16 cellular contexts compared by ENCODE assay signal in the genomic region with DNA sequence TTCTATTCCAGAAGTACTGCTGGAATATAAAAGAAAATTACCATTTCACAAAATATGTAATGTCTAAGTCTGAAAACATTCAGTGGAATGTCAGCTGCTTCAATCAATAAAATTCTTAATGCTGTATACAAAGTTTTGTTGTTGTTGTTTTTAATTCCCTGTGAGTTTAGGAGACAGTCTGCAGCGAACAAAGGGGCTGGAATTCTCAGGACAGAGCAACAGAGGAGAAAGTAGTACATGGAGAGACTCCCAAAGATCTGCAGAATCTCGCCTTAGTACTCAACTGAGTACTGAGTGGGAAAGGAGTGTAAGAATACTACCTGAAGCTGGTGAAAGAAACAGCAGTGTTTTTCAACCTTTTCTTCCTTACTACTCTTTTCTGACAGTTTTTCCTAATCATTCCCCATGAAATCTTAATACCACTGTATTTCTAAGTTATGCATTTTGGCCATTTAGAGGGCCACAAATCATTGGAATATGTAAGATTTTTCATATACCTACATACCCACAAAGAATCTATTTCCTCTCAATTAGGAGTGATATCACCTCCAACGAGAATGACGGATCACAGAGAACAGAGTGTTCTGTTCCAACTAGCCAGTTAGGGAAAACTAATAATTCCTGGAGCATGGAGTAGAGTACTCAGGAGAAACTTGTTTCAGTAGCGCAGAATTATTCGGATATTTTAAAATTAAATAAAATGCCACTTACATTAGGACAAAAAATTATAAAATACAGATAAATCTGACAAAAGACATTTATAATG. TPM values are rescaled to one million over a fixed set of nuclear protein-coding genes. Genes with fewer than 3 reads are reported as not detected.
DNase-seq lines count a peak whose midpoint lies in the region; ATAC-seq, FAIRE-seq and TF ChIP-seq lines count a peak whose summit lies in the region.
"Had no signal": no experiment of that assay in that cellular context is flagged by ENCODE, and none has a peak within 500 bp of the region (broad histone marks: within the 10 kb centered on the region; RNA-seq: fewer than 3 reads in every experiment).

No MANE protein-coding gene starts in this region.

- POLR2A ChIA-PET in MCF 10A (lab: Yijun Ruan, JAX) = interaction anchor here (1.1 to 14.0 kb wide), 12 partner anchors 10 to 483 kb away, joined by 3 to 293 read pairs (median 4); a partner anchor contains a TSS

- no peaks in the 10 kb centered on the region for H3K4me1 ChIP-seq in breast epithelium
- H3K4me1 ChIP-seq in vagina = peaks cover 43% of the 10 kb centered on the region

- peak overlapping the region in 1 of 2 donors; percentile 13 for H3K27ac ChIP-seq in breast epithelium
- peak overlapping the region; percentile 64 for H3K27ac ChIP-seq in vagina
- H3K27ac ChIP-seq: 22Rv1 had no signal

- H3K36me3 Mint-ChIP-seq in MCF 10A (ENCODE audit: insufficient read depth, unreplicated experiment) (peaks cover 47% of the 10 kb centered on the region), osteocyte (ENCODE audit: unreplicated experiment) (peaks cover 46% of the 10 kb centered on the region)

- CTCF ChIA-PET in MCF 10A (lab: Yijun Ruan, JAX) = interaction anchor here (1.2 to 2.0 kb wide), 3 partner anchors 11 to 15 kb away, joined by 3 to 8 read pairs (median 6); no protein-coding TSS in a partner anchor

- no peaks in the 10 kb centered on the region for H3K27me3 ChIP-seq in breast epithelium
- no peaks in the 10 kb centered on the region for H3K27me3 ChIP-seq in vagina
- H3K27me3 ChIP-seq in H7 (ENCODE audit: control insufficient read depth, insufficient read depth, low read length) = no peaks in the 10 kb centered on the region

- H3K4me3 Mint-ChIP-seq in MCF 10A (ENCODE audit: unreplicated experiment) (peak overlapping the region; percentile 60), osteocyte (ENCODE audit: unreplicated experiment) (peak overlapping the region; percentile 64)
- H3K4me3 Mint-ChIP-seq: activated naive CD8-positive, alpha-beta T cell treated with anti-CD3 and anti-CD28 coated beads for 36 hours; activated T-cell treated with anti-CD3 and anti-CD28 coated beads, Interleukin-2, amount 50 U/mL, for 24 hours; naive B cell had no signal

- TF ChIP-seq POLR2A in breast epithelium (IDR thresholded peaks at IDR 0.05) (no peak), vagina (IDR thresholded peaks at IDR 0.05) (no peak)

- H3K4me3 ChIP-seq in breast epithelium = no peak overlapping the region
- peak overlapping the region in 1 of 2 donors; percentile 6 for H3K4me3 ChIP-seq in vagina
- H3K4me3 ChIP-seq in H7 (ENCODE audit: insufficient read depth, low read depth, low read length) = no peak overlapping the region

- BruUV-seq in MCF 10A (replicated peaks; lab: Mats Ljungman, UMichigan) = no TSS peak

- peak; percentile 58 for FAIRE-seq in endometrium (lab: Jason Lieb, UNC)

- ATAC-seq in GM19328 (IDR thresholded peaks at IDR 0.05; ENCODE audit: unreplicated experiment) = no peak

- DNase-seq in MCF 10A (ENCODE audit: unreplicated experiment) (peak; percentile 35), breast epithelium (ENCODE audit: low spot score in 2 of 2) (no peak), osteocyte (ENCODE audit: extremely low spot score, unreplicated experiment) (no peak), vagina (ENCODE audit: extremely low spot score in 2 of 2) (no peak), H7 (no peak), COLO668 (lab: John Stamatoyannopoulos, UW; ENCODE audit: unreplicated experiment) (no peak)
- DNase-seq: activated naive CD8-positive, alpha-beta T cell treated with anti-CD3 and anti-CD28 coated beads for 36 hours; activated T-cell treated with anti-CD3 and anti-CD28 coated beads, Interleukin-2, amount 50 U/mL, for 24 hours; DMS79; naive B cell; NCI-H1092 treated with DMSO at 0.1 percent for 48 hours; retina; stimulated activated CD4-positive, alpha-beta T cell treated with anti-CD3 and anti-CD28 coated beads, Interleukin-4, amount 100 ng/mL, for 24 hours had no signal

- intact Hi-C loops in MCF 10A (cut with micrococcal nuclease) (no loop called here), breast epithelium (cut with DNase I; ENCODE audit: low total_unique reads) (no loop called here), vagina (cut with DNase I) (no loop called here)

- H3K27ac Mint-ChIP-seq in MCF 10A (ENCODE audit: low read depth, unreplicated experiment) (peak overlapping the region; percentile 94), osteocyte (ENCODE audit: unreplicated experiment) (peak overlapping the region; percentile 95)
- H3K27ac Mint-ChIP-seq: activated naive CD8-positive, alpha-beta T cell treated with anti-CD3 and anti-CD28 coated beads for 36 hours; activated T-cell treated with anti-CD3 and anti-CD28 coated beads, Interleukin-2, amount 50 U/mL, for 24 hours had no signal

- H3K36me3 ChIP-seq in breast epithelium = no peaks in the 10 kb centered on the region
- H3K36me3 ChIP-seq in vagina = no peaks in the 10 kb centered on the region
- H3K36me3 ChIP-seq in H7 (replicated peaks; ENCODE audit: control insufficient read depth, insufficient read depth, low read length) = no peaks in the 10 kb centered on the region

- H3K27me3 Mint-ChIP-seq in MCF 10A (ENCODE audit: insufficient read depth, unreplicated experiment) (no peaks in the 10 kb centered on the region), osteocyte (ENCODE audit: unreplicated experiment) (no peaks in the 10 kb centered on the region)
- H3K27me3 Mint-ChIP-seq: activated naive CD8-positive, alpha-beta T cell treated with anti-CD3 and anti-CD28 coated beads for 36 hours; activated T-cell treated with anti-CD3 and anti-CD28 coated beads, Interleukin-2, amount 50 U/mL, for 24 hours; naive B cell had no signal

- no peaks in the 10 kb centered on the region for H3K9me3 Mint-ChIP-seq in MCF 10A (ENCODE audit: unreplicated experiment)
- no peaks in the 10 kb centered on the region for H3K9me3 Mint-ChIP-seq in osteocyte (ENCODE audit: unreplicated experiment)
- H3K9me3 Mint-ChIP-seq: activated naive CD8-positive, alpha-beta T cell treated with anti-CD3 and anti-CD28 coated beads for 36 hours; activated T-cell treated with anti-CD3 and anti-CD28 coated beads, Interleukin-2, amount 50 U/mL, for 24 hours; naive B cell had no signal

- H3K9me3 ChIP-seq in breast epithelium = no peaks in the 10 kb centered on the region
- H3K9me3 ChIP-seq in vagina = no peaks in the 10 kb centered on the region

- TF ChIP-seq CTCF in MCF 10A (IDR thresholded peaks at IDR 0.05; ENCODE audit: unreplicated experiment) = no peak
- TF ChIP-seq CTCF in breast epithelium (IDR thresholded peaks at IDR 0.05) = no peak
- TF ChIP-seq CTCF in osteocyte (IDR thresholded peaks at IDR 0.05) = no peak
- TF ChIP-seq CTCF in vagina (IDR thresholded peaks at IDR 0.05) = no peak

- H3K4me1 Mint-ChIP-seq in MCF 10A (ENCODE audit: insufficient read depth, unreplicated experiment) (peaks cover 66% of the 10 kb centered on the region), osteocyte (ENCODE audit: unreplicated experiment) (peaks cover 88% of the 10 kb centered on the region)

RNA-seq across cellular contexts. Expression of a gene that starts 16.0 kb away (rescaled TPM):
- total RNA-seq in MCF 10A (2022) (71.7 and 79.0 TPM in 2 replicates), breast epithelium (10 to 100 TPM; 80.8 to 99.2 (median 89.8) TPM), osteocyte (151 and 160 TPM in 2 replicates), vagina (48.6 TPM)
- 28.5 and 38.9 TPM in 2 replicates for total RNA-seq in H7 (2014; rRNA removed; shearing (Covaris generic))
